10 cellular contexts compared by ENCODE assay signal in genomic region chr6:124795879-124796838, GRCh38.
DNase-seq lines count a peak whose midpoint lies in the region; ATAC-seq, FAIRE-seq and TF ChIP-seq lines count a peak whose summit lies in the region.
"Had no signal": no experiment of that assay in that cellular context is flagged by ENCODE, and none has a peak within 500 bp of the region (broad histone marks: within the 10 kb centered on the region; RNA-seq: fewer than 3 reads in every experiment).

No MANE protein-coding gene starts in this region.

- H3K27me3 Mint-ChIP-seq in activated T-cell treated with anti-CD3 and anti-CD28 coated beads, Interleukin-2, amount 50 U/mL, for 4 hours (ENCODE audit: low read depth), result no peaks in the 10 kb centered on the region
- H3K27me3 Mint-ChIP-seq: IgD-negative memory B cell had no signal

- no peak overlapping the region for H3K9ac ChIP-seq in kidney (ENCODE audit: low read length in 2 of 2)

- H3K4me1 Mint-ChIP-seq in activated T-cell treated with anti-CD3 and anti-CD28 coated beads, Interleukin-2, amount 50 U/mL, for 4 hours (ENCODE audit: low read depth), result no peaks in the 10 kb centered on the region
- H3K4me1 Mint-ChIP-seq: IgD-negative memory B cell had no signal

- DNase-seq in NCI-H146 treated with DMSO at 0.1 percent for 48 hours (lab: John Stamatoyannopoulos, UW; ENCODE audit: unreplicated experiment) (peak; percentile 37), astrocyte of the spinal cord (ENCODE audit: low read depth, low spot score) (peak; percentile 49), kidney (no peak), activated T-cell treated with anti-CD3 and anti-CD28 coated beads for 4 hours (no peak), dermis blood vessel endothelial cell (no peak)
- DNase-seq in activated T-cell treated with anti-CD3 and anti-CD28 coated beads, Interleukin-2, amount 50 U/mL, for 4 hours, result no peak

- H3K36me3 ChIP-seq in kidney (ENCODE audit: control insufficient read depth in 1 of 2, insufficient read depth in 2 of 2, low read length in 2 of 2), result no peaks in the 10 kb centered on the region
- H3K36me3 ChIP-seq: tibial nerve had no signal

- no peaks in the 10 kb centered on the region for H3K9me3 Mint-ChIP-seq in activated T-cell treated with anti-CD3 and anti-CD28 coated beads, Interleukin-2, amount 50 U/mL, for 4 hours

- peak; percentile 34 for TF ChIP-seq CTCF in GM12873 (IDR thresholded peaks at IDR 0.05; ENCODE audit: insufficient read depth, low read depth, low read length, missing control alignments)
- peak; percentile 83 for TF ChIP-seq CTCF in astrocyte of the spinal cord (IDR thresholded peaks at IDR 0.05; ENCODE audit: low read depth, low read length)
- TF ChIP-seq CTCF in kidney (IDR thresholded peaks at IDR 0.05; ENCODE audit: borderline replicate concordance, extremely low read depth, insufficient read depth), result peak; percentile 15

- H3K27ac ChIP-seq in kidney (ENCODE audit: low read depth in 2 of 2, low read length in 2 of 2), result no peak overlapping the region
- H3K27ac ChIP-seq: tibial nerve had no signal

- no peak overlapping the region for H3K4me3 Mint-ChIP-seq in activated T-cell treated with anti-CD3 and anti-CD28 coated beads, Interleukin-2, amount 50 U/mL, for 4 hours
- H3K4me3 Mint-ChIP-seq: IgD-negative memory B cell had no signal

- H3K4me3 ChIP-seq in astrocyte of the spinal cord (ENCODE audit: low read depth, low read length) (no peak overlapping the region), kidney (ENCODE audit: low read length in 2 of 2) (no peak overlapping the region)
- H3K4me3 ChIP-seq: tibial nerve had no signal

- ATAC-seq in GM21619 (IDR thresholded peaks at IDR 0.05; ENCODE audit: unreplicated experiment), result no peak
- no peak for ATAC-seq in activated T-cell treated with anti-CD3 and anti-CD28 coated beads, Interleukin-2, amount 50 U/mL, for 4 hours

- intact Hi-C loops in kidney (cut with DNase I), result no loop called here

- no peaks in the 10 kb centered on the region for H3K36me3 Mint-ChIP-seq in activated T-cell treated with anti-CD3 and anti-CD28 coated beads, Interleukin-2, amount 50 U/mL, for 4 hours (ENCODE audit: insufficient read depth)
- H3K36me3 Mint-ChIP-seq: IgD-negative memory B cell had no signal

- no peak for FAIRE-seq in kidney (lab: Jason Lieb, UNC)

- no peaks in the 10 kb centered on the region for H3K4me1 ChIP-seq in kidney (ENCODE audit: control insufficient read depth in 1 of 2, insufficient read depth in 1 of 2, low read depth in 1 of 2, low read length in 2 of 2)
- H3K4me1 ChIP-seq: tibial nerve had no signal

- in situ Hi-C loops in astrocyte of the spinal cord (cut with HindIII; ENCODE audit: low sequenced_read_pairs), result no loop called here

- H3K9me3 ChIP-seq in kidney (ENCODE audit: control insufficient read depth in 1 of 2, low read length in 2 of 2), result no peaks in the 10 kb centered on the region
- H3K9me3 ChIP-seq: tibial nerve had no signal

Comparison
In these comparisons a context has a peak if more than half of its experiments do, and no peak if none do; other contexts are left out.
1. CTCF ChIP-seq: peak in every context shown above with its lines; median percentile 83 in astrocyte of the spinal cord; 34 in GM12873; 15 in kidney.
2. DNase-seq: peak in NCI-H146 treated with DMSO at 0.1 percent for 48 hours (single experiment) and astrocyte of the spinal cord (single experiment); none in kidney (single experiment), activated T-cell treated with anti-CD3 and anti-CD28 coated beads, Interleukin-2, amount 50 U/mL, for 4 hours (single experiment), activated T-cell treated with anti-CD3 and anti-CD28 coated beads for 4 hours (single experiment) and dermis blood vessel endothelial cell (single experiment).